22 cellular contexts compared by ENCODE assay signal in the genomic region with DNA sequence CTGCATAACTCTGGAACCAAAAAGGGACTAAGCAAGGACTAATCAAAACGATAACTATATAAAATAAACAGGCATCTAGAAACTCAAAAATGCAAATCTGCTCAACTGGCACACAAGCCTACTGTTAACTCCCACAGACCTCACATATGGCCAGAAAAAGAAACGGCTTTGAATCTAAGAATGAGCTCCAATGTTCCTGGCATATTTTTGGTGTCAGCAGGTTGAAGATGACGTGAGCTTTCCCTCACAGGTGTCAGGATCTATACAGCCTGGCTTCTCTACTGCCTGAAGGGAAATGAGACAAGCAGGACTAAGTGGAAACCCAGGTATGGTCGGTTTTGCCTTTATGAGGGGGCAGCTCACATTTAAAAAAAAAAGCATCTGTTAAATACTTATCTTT.
"Had no signal": no experiment of that assay in that cellular context is flagged by ENCODE, and none has a peak within 500 bp of the region (broad histone marks: within the 10 kb centered on the region; RNA-seq: fewer than 3 reads in every experiment).

No MANE protein-coding gene starts in this region.

- H3K27ac Mint-ChIP-seq: activated B cell treated with CpG ODN at 0.5 μM for 24 hours; activated CD4-positive, alpha-beta T cell treated with anti-CD3 and anti-CD28 coated beads, Interleukin-2, amount 10 ng/mL, durations not matched to agents 24 days and 14 days; activated naive CD4-positive, alpha-beta T cell treated with anti-CD3 and anti-CD28 coated beads for 36 hours; activated naive CD8-positive, alpha-beta T cell treated with anti-CD3 and anti-CD28 coated beads for 36 hours; T-cell had no signal

- H3K9me3 ChIP-seq: MG63 had no signal

- ATAC-seq: activated T-cell treated with anti-CD3 and anti-CD28 coated beads, Interleukin-2, amount 50 U/mL, for 4 hours; Right ventricle myocardium inferior; T-cell had no signal

- H3K9me3 Mint-ChIP-seq: activated B cell treated with CpG ODN at 0.5 μM for 24 hours; activated naive CD4-positive, alpha-beta T cell treated with anti-CD3 and anti-CD28 coated beads for 36 hours; activated T-cell treated with anti-CD3 and anti-CD28 coated beads, Interleukin-2, amount 50 U/mL, for 4 hours had no signal

- H3K27ac ChIP-seq: KMS-11, SK-N-MC had no signal

- DNase-seq: activated B cell treated with CpG ODN at 0.5 μM for 24 hours; activated CD4-positive, alpha-beta T cell treated with anti-CD3 and anti-CD28 coated beads for 1 hour; activated CD4-positive, alpha-beta T cell treated with anti-CD3 and anti-CD28 coated beads, Interleukin-2, amount 10 ng/mL, durations not matched to agents 24 days and 14 days; activated CD4-positive, alpha-beta T cell treated with anti-CD3 and anti-CD28 coated beads, Interleukin-2, amount 50 U/mL, for 48 hours; activated CD8-positive, alpha-beta memory T cell treated with anti-CD3 and anti-CD28 coated beads for 24 hours; activated effector memory CD4-positive, alpha-beta T cell treated with anti-CD3 and anti-CD28 coated beads, Interleukin-2, amount 50 U/mL, for 16 hours; activated naive CD4-positive, alpha-beta T cell treated with anti-CD3 and anti-CD28 coated beads for 36 hours; activated naive CD8-positive, alpha-beta T cell treated with anti-CD3 and anti-CD28 coated beads for 36 hours; activated T-cell treated with anti-CD3 and anti-CD28 coated beads, Interleukin-2, amount 50 U/mL, for 4 hours; MG63; NCI-H1105; NCI-H1436 treated with DMSO at 0.1 percent for 48 hours; NCI-H1930; NCI-H345; NCI-H510A; NCI-H526 treated with DMSO at 0.1 percent for 48 hours; T-cell; T-helper 2 cell; T1000 had no signal

- H3K4me3 ChIP-seq: MG63, SK-N-MC had no signal

- H3K27me3 Mint-ChIP-seq: activated B cell treated with CpG ODN at 0.5 μM for 24 hours; activated CD4-positive, alpha-beta T cell treated with anti-CD3 and anti-CD28 coated beads, Interleukin-2, amount 10 ng/mL, durations not matched to agents 24 days and 14 days; activated naive CD8-positive, alpha-beta T cell treated with anti-CD3 and anti-CD28 coated beads for 36 hours; T-cell had no signal

- H3K36me3 ChIP-seq: MG63 had no signal

- H3K27me3 ChIP-seq: MG63 had no signal

- H3K4me3 Mint-ChIP-seq: activated B cell treated with CpG ODN at 0.5 μM for 24 hours; activated CD4-positive, alpha-beta T cell treated with anti-CD3 and anti-CD28 coated beads, Interleukin-2, amount 10 ng/mL, durations not matched to agents 24 days and 14 days; activated naive CD4-positive, alpha-beta T cell treated with anti-CD3 and anti-CD28 coated beads for 36 hours; activated naive CD8-positive, alpha-beta T cell treated with anti-CD3 and anti-CD28 coated beads for 36 hours; activated T-cell treated with anti-CD3 and anti-CD28 coated beads, Interleukin-2, amount 50 U/mL, for 4 hours; T-cell had no signal
